ENCODE assay signal across 20 cellular contexts in genomic region chr5:58932057-58932594, GRCh38.
"Had no signal": no experiment of that assay in that cellular context is flagged by ENCODE, and none has a peak within 500 bp of the region (broad histone marks: within the 10 kb centered on the region; RNA-seq: fewer than 3 reads in every experiment).

No MANE protein-coding gene starts in this region.

- H3K4me1 ChIP-seq: psoas muscle, right lobe of liver, suprapubic skin, thyroid gland had no signal

- H3K27ac ChIP-seq: dorsolateral prefrontal cortex, heart left ventricle, neutrophil, psoas muscle, right lobe of liver, suprapubic skin, thyroid gland, upper lobe of left lung had no signal

- H3K27me3 ChIP-seq: right lobe of liver, suprapubic skin, thyroid gland, upper lobe of left lung had no signal

- ATAC-seq: heart left ventricle; left lobe of liver; naive thymus-derived CD8-positive, alpha-beta T cell; psoas muscle; right lobe of liver; stimulated activated effector memory CD8-positive, alpha-beta T cell treated with anti-CD3 and anti-CD28 coated beads, Interleukin-12 subunit alpha, Interleukin-12 subunit beta, amount 100 ng/mL, for 72 hours; stimulated activated naive CD8-positive, alpha-beta T cell treated with anti-CD3 and anti-CD28 coated beads, Interleukin-15, Interleukin-2, amounts not matched to agents 100 U/mL and 50 U/mL, for 24 hours had no signal

- H3K36me3 ChIP-seq: heart left ventricle, neutrophil, right lobe of liver, suprapubic skin, thyroid gland, upper lobe of left lung had no signal

- H3K4me3 Mint-ChIP-seq: naive thymus-derived CD8-positive, alpha-beta T cell; stimulated activated effector memory CD8-positive, alpha-beta T cell treated with anti-CD3 and anti-CD28 coated beads, Interleukin-12 subunit alpha, Interleukin-12 subunit beta, amount 100 ng/mL, for 72 hours had no signal

- H3K27ac Mint-ChIP-seq: stimulated activated effector memory CD8-positive, alpha-beta T cell treated with anti-CD3 and anti-CD28 coated beads, Interleukin-12 subunit alpha, Interleukin-12 subunit beta, amount 100 ng/mL, for 72 hours had no signal

- H3K4me3 ChIP-seq: dorsolateral prefrontal cortex, heart left ventricle, psoas muscle, right lobe of liver, suprapubic skin, thyroid gland, upper lobe of left lung had no signal

- H3K9me3 ChIP-seq: heart left ventricle, neutrophil, psoas muscle, right lobe of liver, suprapubic skin, thyroid gland, upper lobe of left lung had no signal

- DNase-seq: cortex of kidney; dorsolateral prefrontal cortex; effector CD8-positive, alpha-beta T cell; heart left ventricle; hippocampal formation; kidney glomerular epithelial cell; mammary epithelial cell; naive thymus-derived CD8-positive, alpha-beta T cell; psoas muscle; retina; right lobe of liver; stimulated activated CD4-positive, alpha-beta T cell treated with anti-CD3 and anti-CD28 coated beads, Interleukin-4, amount 100 ng/mL, for 1 hour; stimulated activated CD8-positive, alpha-beta memory T cell treated with anti-CD3 and anti-CD28 coated beads, Interleukin-4, amount 100 ng/mL, for 48 hours; stimulated activated naive CD8-positive, alpha-beta T cell treated with anti-CD3 and anti-CD28 coated beads, Interleukin-15, Interleukin-2, amounts not matched to agents 100 U/mL and 50 U/mL, for 24 hours; thyroid gland; upper lobe of left lung had no signal

- H3K36me3 Mint-ChIP-seq: naive thymus-derived CD8-positive, alpha-beta T cell; stimulated activated effector memory CD8-positive, alpha-beta T cell treated with anti-CD3 and anti-CD28 coated beads, Interleukin-12 subunit alpha, Interleukin-12 subunit beta, amount 100 ng/mL, for 72 hours had no signal

- H3K9me3 Mint-ChIP-seq: naive thymus-derived CD8-positive, alpha-beta T cell; stimulated activated effector memory CD8-positive, alpha-beta T cell treated with anti-CD3 and anti-CD28 coated beads, Interleukin-12 subunit alpha, Interleukin-12 subunit beta, amount 100 ng/mL, for 72 hours had no signal
